In the genomic region with DNA sequence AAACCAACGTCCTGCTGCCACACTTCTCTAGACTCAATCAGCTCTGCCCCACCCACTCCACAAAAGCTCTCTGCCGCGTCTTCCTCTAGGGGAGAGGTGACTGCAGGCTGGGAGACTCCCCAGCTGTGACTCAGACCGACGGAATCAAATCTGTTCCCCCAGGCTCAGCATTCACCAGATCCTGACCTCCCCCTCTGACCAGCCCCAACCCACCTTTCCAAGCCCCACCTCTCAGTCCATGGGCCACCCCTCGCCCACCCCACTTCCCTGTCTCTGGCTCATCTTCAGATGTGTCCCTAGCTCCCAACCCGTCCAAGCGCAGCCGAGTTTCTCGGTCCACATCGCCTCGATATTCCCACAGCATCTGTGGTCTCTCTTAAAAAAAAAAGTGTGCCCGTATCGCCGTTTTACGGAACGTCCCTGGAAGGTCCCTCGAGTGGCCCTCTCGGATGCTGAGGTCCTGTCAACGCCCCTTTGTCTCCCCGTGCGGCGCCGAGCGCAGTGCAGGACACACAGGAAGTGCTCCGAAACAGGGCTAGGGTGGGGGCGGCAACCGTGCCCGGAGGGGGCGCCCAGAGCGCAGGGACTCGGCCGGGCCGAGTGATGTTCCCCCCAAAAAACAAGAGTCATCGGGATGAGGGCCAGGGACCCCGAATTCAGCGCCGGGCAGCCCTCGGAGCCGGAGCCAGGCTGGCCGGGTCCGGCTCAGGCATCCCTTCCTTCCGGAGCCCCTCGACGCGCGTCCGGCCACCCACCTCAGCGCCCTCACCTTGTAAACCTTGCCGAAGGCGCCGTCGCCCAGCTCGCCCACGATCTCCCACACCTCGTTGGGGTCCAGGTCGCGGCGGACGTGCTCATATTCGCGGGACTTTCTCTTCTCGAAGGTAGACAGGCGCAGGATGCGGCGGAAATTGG, we compare ENCODE assay signal across 8 cellular contexts. TPM values are rescaled to one million over a fixed set of nuclear protein-coding genes. Genes with fewer than 3 reads are reported as not detected.
DNase-seq lines count a peak whose midpoint lies in the region; ATAC-seq and TF ChIP-seq lines count a peak whose summit lies in the region.

No MANE protein-coding gene starts in this region.

- peak overlapping the region; percentile 95 for H3K4me3 ChIP-seq in CD4-positive, CD25-positive, alpha-beta regulatory T cell (ENCODE audit: low read depth, low read length)
- peak overlapping the region; percentile 97 for H3K4me3 ChIP-seq in HL-60 (replicated peaks; ENCODE audit: insufficient read depth, low read length)

- DNase-seq in CD4-positive, CD25-positive, alpha-beta regulatory T cell: peak; percentile 60 to 82 (median 66)
- DNase-seq in HL-60 (ENCODE audit: low read depth in 1 of 2, low spot score in 1 of 2) (peak in 1 of 2 experiments; percentile 83), SKM-1 (lab: John Stamatoyannopoulos, UW; ENCODE audit: unreplicated experiment) (peak; percentile 72), cardiac septum (ENCODE audit: low spot score) (peak; percentile 88), progenitor cell of endocrine pancreas (ENCODE audit: low spot score, unreplicated experiment) (no peak), NCI-H187 treated with DMSO at 0.1 percent for 48 hours (lab: John Stamatoyannopoulos, UW) (no peak)
- DNase-seq in activated naive CD8-positive, alpha-beta T cell treated with anti-CD3 and anti-CD28 coated beads for 36 hours: peak; percentile 78

- peaks cover 48% of the 10 kb centered on the region for H3K4me1 ChIP-seq in CD4-positive, CD25-positive, alpha-beta regulatory T cell (ENCODE audit: control insufficient read depth, insufficient read depth, low read length, poor library complexity, severe bottlenecking)

- H3K4me3 Mint-ChIP-seq in CD4-positive, CD25-positive, alpha-beta regulatory T cell: peak overlapping the region; percentile 96 to 100 (median 99)
- H3K4me3 Mint-ChIP-seq in activated naive CD8-positive, alpha-beta T cell treated with anti-CD3 and anti-CD28 coated beads for 36 hours: peak overlapping the region; percentile 96
- peak overlapping the region; percentile 83 for H3K4me3 Mint-ChIP-seq in progenitor cell of endocrine pancreas (ENCODE audit: low read depth)

- intact Hi-C loops in cardiac septum (cut with DNase I): loop anchor here (1.0 to 10.0 kb wide), 6 partner anchors 76 to 275 kb away; a partner anchor contains a TSS

- H3K4me1 Mint-ChIP-seq in CD4-positive, CD25-positive, alpha-beta regulatory T cell: peaks cover 6 to 39% (median 23%) of the 10 kb centered on the region in 4 donors
- H3K4me1 Mint-ChIP-seq in activated naive CD8-positive, alpha-beta T cell treated with anti-CD3 and anti-CD28 coated beads for 36 hours: peaks cover 38% of the 10 kb centered on the region
- H3K4me1 Mint-ChIP-seq in progenitor cell of endocrine pancreas (ENCODE audit: low read depth): peaks cover 10% of the 10 kb centered on the region

- ATAC-seq in CD4-positive, CD25-positive, alpha-beta regulatory T cell (ENCODE audit: low read depth in 2 of 2): peak; percentile 29 to 31
- ATAC-seq in GM19455 (IDR thresholded peaks at IDR 0.05; ENCODE audit: unreplicated experiment): peak; percentile 35

- H3K27ac Mint-ChIP-seq in CD4-positive, CD25-positive, alpha-beta regulatory T cell: peak overlapping the region; percentile 97 to 99 (median 97)
- peak overlapping the region; percentile 95 for H3K27ac Mint-ChIP-seq in activated naive CD8-positive, alpha-beta T cell treated with anti-CD3 and anti-CD28 coated beads for 36 hours
- peak overlapping the region; percentile 59 for H3K27ac Mint-ChIP-seq in progenitor cell of endocrine pancreas

- H3K9me3 Mint-ChIP-seq in CD4-positive, CD25-positive, alpha-beta regulatory T cell: peaks cover 0 to 3% (median 0%) of the 10 kb centered on the region in 7 donors
- no peaks in the 10 kb centered on the region for H3K9me3 Mint-ChIP-seq in activated naive CD8-positive, alpha-beta T cell treated with anti-CD3 and anti-CD28 coated beads for 36 hours
- no peaks in the 10 kb centered on the region for H3K9me3 Mint-ChIP-seq in progenitor cell of endocrine pancreas (ENCODE audit: low read depth)

- H3K27me3 ChIP-seq in CD4-positive, CD25-positive, alpha-beta regulatory T cell (ENCODE audit: control insufficient read depth, insufficient read depth, low read length): no peaks in the 10 kb centered on the region
- H3K27me3 ChIP-seq in HL-60 (ENCODE audit: insufficient read depth, poor library complexity, severe bottlenecking): no peaks in the 10 kb centered on the region

- TF ChIP-seq CTCF in HL-60 (IDR thresholded peaks at IDR 0.05; ENCODE audit: insufficient read depth, low read length): no peak
- TF ChIP-seq CTCF in progenitor cell of endocrine pancreas (IDR thresholded peaks at IDR 0.05; ENCODE audit: unreplicated experiment): no peak

- H3K36me3 ChIP-seq in CD4-positive, CD25-positive, alpha-beta regulatory T cell (ENCODE audit: control insufficient read depth, insufficient read depth, low read length): peaks cover 7% of the 10 kb centered on the region

- peaks cover 10% of the 10 kb centered on the region for H3K36me3 Mint-ChIP-seq in CD4-positive, CD25-positive, alpha-beta regulatory T cell
- peaks cover 45% of the 10 kb centered on the region for H3K36me3 Mint-ChIP-seq in activated naive CD8-positive, alpha-beta T cell treated with anti-CD3 and anti-CD28 coated beads for 36 hours
- no peaks in the 10 kb centered on the region for H3K36me3 Mint-ChIP-seq in progenitor cell of endocrine pancreas (ENCODE audit: insufficient read depth)

- no peaks in the 10 kb centered on the region for H3K9me3 ChIP-seq in CD4-positive, CD25-positive, alpha-beta regulatory T cell (ENCODE audit: control insufficient read depth in 2 of 2, low read length in 2 of 2)

- H3K27me3 Mint-ChIP-seq in CD4-positive, CD25-positive, alpha-beta regulatory T cell: no peaks in the 10 kb centered on the region
- no peaks in the 10 kb centered on the region for H3K27me3 Mint-ChIP-seq in activated naive CD8-positive, alpha-beta T cell treated with anti-CD3 and anti-CD28 coated beads for 36 hours
- H3K27me3 Mint-ChIP-seq in progenitor cell of endocrine pancreas: peaks cover 24% of the 10 kb centered on the region

- peak overlapping the region; percentile 95 for H3K27ac ChIP-seq in CD4-positive, CD25-positive, alpha-beta regulatory T cell (ENCODE audit: insufficient read depth, low read length, poor library complexity, severe bottlenecking)
- H3K27ac ChIP-seq in HL-60 (replicated peaks): peak overlapping the region; percentile 94

RNA-seq across cellular contexts. Expression of a gene that starts 0.6 kb away (rescaled TPM):
- 533 TPM for total RNA-seq in CD4-positive, CD25-positive, alpha-beta regulatory T cell
- polyA plus RNA-seq in CD4-positive, CD25-positive, alpha-beta regulatory T cell: 10 to 100 TPM; 71.2 to 77.2 (median 74.1) TPM
- 10 to 100 TPM; 83.7 to 93.2 TPM for total RNA-seq in activated naive CD8-positive, alpha-beta T cell treated with anti-CD3 and anti-CD28 coated beads for 36 hours
- total RNA-seq in cardiac septum (12.1 TPM), progenitor cell of endocrine pancreas (18.1 and 18.3 TPM in 2 replicates)

RNA-seq across cellular contexts. Expression of a gene that starts 6.6 kb away (rescaled TPM):
- not detected for total RNA-seq in CD4-positive, CD25-positive, alpha-beta regulatory T cell
- not detected for polyA plus RNA-seq in CD4-positive, CD25-positive, alpha-beta regulatory T cell
- total RNA-seq in activated naive CD8-positive, alpha-beta T cell treated with anti-CD3 and anti-CD28 coated beads for 36 hours: not detected
- total RNA-seq in cardiac septum (not detected), progenitor cell of endocrine pancreas (not detected in 2 replicates)

Comparison
In these comparisons a context has a peak if more than half of its experiments do, and no peak if none do; other contexts are left out.
1. DNase-seq: peak in CD4-positive, CD25-positive, alpha-beta regulatory T cell (3 of 3), SKM-1 (single experiment), activated naive CD8-positive, alpha-beta T cell treated with anti-CD3 and anti-CD28 coated beads for 36 hours (single experiment) and cardiac septum (single experiment); none in progenitor cell of endocrine pancreas (single experiment) and NCI-H187 treated with DMSO at 0.1 percent for 48 hours (single experiment).
2. Peak in every context shown above with its lines, with median percentiles within 50 percentile points of each other: H3K27ac Mint-ChIP-seq and H3K4me3 Mint-ChIP-seq.